1 cellular context compared by ENCODE assay signal in genomic region chr2:46697830-46698323, GRCh38.
A peak's percentile ranks its signal among the peaks of the same experiment; 100 is the strongest.
TF ChIP-seq lines count a peak whose summit lies in the region.

No MANE protein-coding gene starts in this region.

TF ChIP-seq in HepG2, 621 proteins besides CTCF, POLR2A, EP300 and RAD21 (continued from another document and continues in another):
- TF ChIP-seq, protein P1, sequence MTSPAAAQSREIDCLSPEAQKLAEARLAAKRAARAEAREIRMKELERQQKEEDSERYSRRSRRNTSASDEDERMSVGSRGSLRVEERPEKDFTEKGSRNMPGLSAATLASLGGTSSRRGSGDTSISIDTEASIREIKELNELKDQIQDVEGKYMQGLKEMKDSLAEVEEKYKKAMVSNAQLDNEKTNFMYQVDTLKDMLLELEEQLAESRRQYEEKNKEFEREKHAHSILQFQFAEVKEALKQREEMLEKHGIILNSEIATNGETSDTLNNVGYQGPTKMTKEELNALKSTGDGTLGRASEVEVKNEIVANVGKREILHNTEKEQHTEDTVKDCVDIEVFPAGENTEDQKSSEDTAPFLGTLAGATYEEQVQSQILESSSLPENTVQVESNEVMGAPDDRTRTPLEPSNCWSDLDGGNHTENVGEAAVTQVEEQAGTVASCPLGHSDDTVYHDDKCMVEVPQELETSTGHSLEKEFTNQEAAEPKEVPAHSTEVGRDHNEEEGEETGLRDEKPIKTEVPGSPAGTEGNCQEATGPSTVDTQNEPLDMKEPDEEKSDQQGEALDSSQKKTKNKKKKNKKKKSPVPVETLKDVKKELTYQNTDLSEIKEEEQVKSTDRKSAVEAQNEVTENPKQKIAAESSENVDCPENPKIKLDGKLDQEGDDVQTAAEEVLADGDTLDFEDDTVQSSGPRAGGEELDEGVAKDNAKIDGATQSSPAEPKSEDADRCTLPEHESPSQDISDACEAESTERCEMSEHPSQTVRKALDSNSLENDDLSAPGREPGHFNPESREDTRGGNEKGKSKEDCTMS (CRISPR knock-in tag; conservative IDR thresholded peaks at IDR 0.05): 0 out of 2 replicates have a peak, but pooled peaks have one; percentile 22
- TF ChIP-seq MATR3 (CRISPR knock-in tag; IDR thresholded peaks at IDR 0.05) (no peak), ZNF224 (CRISPR knock-in tag; IDR thresholded peaks at IDR 0.05) (no peak), ISL2 (CRISPR knock-in tag; IDR thresholded peaks at IDR 0.05) (peak; percentile 24; the same call in 1 of the 2 replicates), HMG20B (CRISPR knock-in tag; conservative IDR thresholded peaks at IDR 0.05) (no peak), MTERF4 (CRISPR knock-in tag; IDR thresholded peaks at IDR 0.05) (no peak), KMT2B (CRISPR knock-in tag; IDR thresholded peaks at IDR 0.05) (0 out of 2 replicates have a peak, but pooled peaks have one; percentile 29), RELA (CRISPR knock-in tag; IDR thresholded peaks at IDR 0.05) (no peak), NCOA5 (CRISPR knock-in tag; IDR thresholded peaks at IDR 0.05) (no peak), NFYC (CRISPR knock-in tag; IDR thresholded peaks at IDR 0.05) (0 out of 2 replicates have a peak, but pooled peaks have one; percentile 10), TAF1 (CRISPR knock-in tag; IDR thresholded peaks at IDR 0.05) (peak; percentile 3; the same call in 1 of the 2 replicates), ZNF20 (CRISPR knock-in tag; IDR thresholded peaks at IDR 0.05) (no peak), SNAPC2 (CRISPR knock-in tag; IDR thresholded peaks at IDR 0.05) (0 out of 2 replicates have a peak, but pooled peaks have one; percentile 9), JUND (CRISPR knock-in tag; IDR thresholded peaks at IDR 0.05) (no peak), ATRX (CRISPR knock-in tag; IDR thresholded peaks at IDR 0.05; ENCODE audit: borderline replicate concordance) (no peak), THYN1 (CRISPR knock-in tag; IDR thresholded peaks at IDR 0.05; ENCODE audit: borderline replicate concordance, low read depth) (no peak), FOXA3 (CRISPR knock-in tag; IDR thresholded peaks at IDR 0.05) (no peak; the same call in 1 of the 2 replicates), ZBTB7B (CRISPR knock-in tag; IDR thresholded peaks at IDR 0.05) (no peak), SKI (IDR thresholded peaks at IDR 0.05; ENCODE audit: partially characterized antibody) (peak; percentile 11), ZNF142 (CRISPR knock-in tag; IDR thresholded peaks at IDR 0.05) (no peak), ZC3H4 (CRISPR knock-in tag; IDR thresholded peaks at IDR 0.05; ENCODE audit: borderline replicate concordance) (no peak), ZBTB37 (CRISPR knock-in tag; IDR thresholded peaks at IDR 0.05) (no peak), LCORL (IDR thresholded peaks at IDR 0.05) (no peak), LCORL (CRISPR knock-in tag; IDR thresholded peaks at IDR 0.05) (no peak), STAG1 (CRISPR knock-in tag; IDR thresholded peaks at IDR 0.05) (peak; percentile 6; the same call in 1 of the 2 replicates), MXD3 (CRISPR knock-in tag; IDR thresholded peaks at IDR 0.05) (no peak), ZNF253 (CRISPR knock-in tag; IDR thresholded peaks at IDR 0.05; ENCODE audit: borderline replicate concordance) (no peak), ZFP36 (IDR thresholded peaks at IDR 0.05; ENCODE audit: borderline replicate concordance, low read depth, low read length, partially characterized antibody) (no peak), ZNF33B (CRISPR knock-in tag; IDR thresholded peaks at IDR 0.05) (no peak), YY1 (IDR thresholded peaks at IDR 0.05; ENCODE audit: insufficient read depth, insufficient replicate concordance, low read depth, low read length) (no peak), ZNF773 (CRISPR knock-in tag; IDR thresholded peaks at IDR 0.05; ENCODE audit: borderline replicate concordance) (no peak), GABPB1 (CRISPR knock-in tag; IDR thresholded peaks at IDR 0.05) (no peak), ELF4 (CRISPR knock-in tag; IDR thresholded peaks at IDR 0.05; ENCODE audit: borderline replicate concordance) (no peak; the same call in 1 of the 2 replicates), ZNF563 (CRISPR knock-in tag; IDR thresholded peaks at IDR 0.05) (no peak), ZNF644 (CRISPR knock-in tag; IDR thresholded peaks at IDR 0.05; ENCODE audit: low read depth) (peak; percentile 76), MAFG (CRISPR knock-in tag; IDR thresholded peaks at IDR 0.05) (no peak), ZNF605 (CRISPR knock-in tag; IDR thresholded peaks at IDR 0.05) (no peak), PAXIP1 (CRISPR knock-in tag; conservative IDR thresholded peaks at IDR 0.05) (peak; percentile 68; the same call in 1 of the 2 replicates), HCFC1 (IDR thresholded peaks at IDR 0.05; ENCODE audit: low read depth, low read length) (no peak), SOX13 (IDR thresholded peaks at IDR 0.05) (no peak), SOX13 (CRISPR knock-in tag; conservative IDR thresholded peaks at IDR 0.05 in 1 of 2, IDR thresholded peaks at IDR 0.05 in 1 of 2) (peak in 1 of 2 experiments; percentile 50; a peak in 2 of 4 replicates), YEATS2 (CRISPR knock-in tag; IDR thresholded peaks at IDR 0.05; ENCODE audit: borderline replicate concordance) (no peak), ZNF350 (CRISPR knock-in tag; IDR thresholded peaks at IDR 0.05; ENCODE audit: borderline replicate concordance, low read depth) (no peak), HDAC1 (CRISPR knock-in tag; IDR thresholded peaks at IDR 0.05) (no peak), SP140L (CRISPR knock-in tag; IDR thresholded peaks at IDR 0.05; ENCODE audit: borderline replicate concordance) (no peak)
- TF ChIP-seq, protein P2, sequence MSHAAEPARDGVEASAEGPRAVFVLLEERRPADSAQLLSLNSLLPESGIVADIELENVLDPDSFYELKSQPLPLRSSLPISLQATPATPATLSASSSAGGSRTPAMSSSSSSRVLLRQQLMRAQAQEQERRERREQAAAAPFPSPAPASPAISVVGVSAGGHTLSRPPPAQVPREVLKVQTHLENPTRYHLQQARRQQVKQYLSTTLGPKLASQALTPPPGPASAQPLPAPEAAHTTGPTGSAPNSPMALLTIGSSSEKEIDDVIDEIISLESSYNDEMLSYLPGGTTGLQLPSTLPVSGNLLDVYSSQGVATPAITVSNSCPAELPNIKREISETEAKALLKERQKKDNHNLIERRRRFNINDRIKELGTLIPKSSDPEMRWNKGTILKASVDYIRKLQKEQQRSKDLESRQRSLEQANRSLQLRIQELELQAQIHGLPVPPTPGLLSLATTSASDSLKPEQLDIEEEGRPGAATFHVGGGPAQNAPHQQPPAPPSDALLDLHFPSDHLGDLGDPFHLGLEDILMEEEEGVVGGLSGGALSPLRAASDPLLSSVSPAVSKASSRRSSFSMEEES (CRISPR knock-in tag; IDR thresholded peaks at IDR 0.05): no peak
- TF ChIP-seq, protein P3, sequence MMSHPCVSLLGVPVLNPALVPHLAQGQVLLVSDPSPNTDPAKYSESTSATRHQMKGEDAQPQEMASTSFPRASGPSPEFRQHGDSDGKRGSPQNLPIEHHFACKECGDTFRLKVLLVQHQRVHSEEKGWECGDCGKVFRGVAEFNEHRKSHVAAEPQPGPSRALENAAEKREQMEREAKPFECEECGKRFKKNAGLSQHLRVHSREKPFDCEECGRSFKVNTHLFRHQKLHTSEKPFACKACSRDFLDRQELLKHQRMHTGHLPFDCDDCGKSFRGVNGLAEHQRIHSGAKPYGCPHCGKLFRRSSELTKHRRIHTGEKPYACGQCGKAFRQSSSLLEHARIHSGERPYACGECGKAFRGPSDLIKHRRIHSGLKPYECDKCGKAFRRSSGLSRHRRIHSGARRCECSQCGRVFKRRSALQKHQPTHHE (CRISPR knock-in tag; IDR thresholded peaks at IDR 0.05; ENCODE audit: borderline replicate concordance): no peak
